In genomic region chr16:48101069-48101674, GRCh38 we compare ENCODE assay signal across 12 cellular contexts. TPM values are rescaled to one million over a fixed set of nuclear protein-coding genes. Genes with fewer than 3 reads are reported as not detected.
DNase-seq lines count a peak whose midpoint lies in the region; ATAC-seq, FAIRE-seq and TF ChIP-seq lines count a peak whose summit lies in the region.
"Had no signal": no experiment of that assay in that cellular context is flagged by ENCODE, and none has a peak within 500 bp of the region (broad histone marks: within the 10 kb centered on the region; RNA-seq: fewer than 3 reads in every experiment).

No MANE protein-coding gene starts in this region.

- H3K4me2 ChIP-seq in GM12878 (ENCODE audit: control insufficient read depth, insufficient read depth) (peak overlapping the region; percentile 11), GM23248 (ENCODE audit: unreplicated experiment) (no peak overlapping the region)

- CTCF ChIA-PET in GM12878 (lab: Yijun Ruan, JAX) = interaction anchor here (1.0 to 5.4 kb wide), 11 partner anchors 10 to 1028 kb away, joined by 3 to 33 read pairs (median 5); no protein-coding TSS in a partner anchor

- H3K27ac ChIP-seq in GM12878 (ENCODE audit: control insufficient read depth, insufficient read depth) (peak overlapping the region; percentile 33), GM23248 (no peak overlapping the region)

- H3K9me2 ChIP-seq in GM23248 (ENCODE audit: insufficient read depth) = no peaks in the 10 kb centered on the region

- TF ChIP-seq RAD21 in GM12878 (IDR thresholded peaks at IDR 0.05; ENCODE audit: insufficient read depth, low read depth, low read length) = no peak

- no peaks in the 10 kb centered on the region for H3K36me3 ChIP-seq in GM12878 (ENCODE audit: control insufficient read depth in 2 of 2, insufficient read depth in 2 of 2, low read length in 1 of 2)
- H3K36me3 ChIP-seq in GM23248 (ENCODE audit: low read depth) = no peaks in the 10 kb centered on the region

- H2AFZ ChIP-seq in GM12878 (ENCODE audit: control insufficient read depth, low read depth, low read length) = peak overlapping the region; percentile 51
- H2AFZ ChIP-seq in GM23248 = no peak overlapping the region

- intact Hi-C loops in GM12878 (cut with micrococcal nuclease; ENCODE audit: unreplicated experiment) = loop anchor here (5.0 kb wide), 2 partner anchors 141 to 959 kb away; partner anchors contain the start of genes LONP2 and NETO2

- H4K20me1 ChIP-seq in GM12878 (ENCODE audit: control insufficient read depth, insufficient read depth) (no peaks in the 10 kb centered on the region), GM23248 (ENCODE audit: insufficient read depth) (no peaks in the 10 kb centered on the region)

- peak in 1 of 2 experiments; percentile 83; a peak in 2 of 4 replicates for TF ChIP-seq EP300 in GM12878 (IDR thresholded peaks at IDR 0.05; ENCODE audit: borderline replicate concordance in 1 of 2, control insufficient read depth in 1 of 2, low read depth in 2 of 2, low read length in 2 of 2)

- H3K9ac ChIP-seq in GM12878 (ENCODE audit: control insufficient read depth, insufficient read depth, low read length) = peak overlapping the region; percentile 36; the same call in 1 of the 2 replicates
- no peak overlapping the region for H3K9ac ChIP-seq in GM23248

- H3K27me3 ChIP-seq in GM12878 (replicated peaks in 1 of 2; ENCODE audit: control insufficient read depth in 2 of 2, insufficient read depth in 2 of 2, low read length in 1 of 2) (no peaks in the 10 kb centered on the region), GM23248 (replicated peaks; ENCODE audit: insufficient read depth) (no peaks in the 10 kb centered on the region; the same call in 1 of the 2 replicates)

- no peak for TF ChIP-seq CTCF in GM12865 (IDR thresholded peaks at IDR 0.05; ENCODE audit: insufficient read depth, low read depth, low read length, missing control alignments)
- TF ChIP-seq CTCF in GM12878 (IDR thresholded peaks at IDR 0.05 in 2 of 3, conservative IDR thresholded peaks at IDR 0.05 in 1 of 3; ENCODE audit: control insufficient read depth in 2 of 3, extremely low read depth in 1 of 3, insufficient read depth in 1 of 3, low read depth in 3 of 3, low read length in 3 of 3) = no peak

- WGBS in GM12878 (ENCODE audit: insufficient coverage, insufficient replicate concordance, low lambda C conversion rate, missing lambda C conversion rate) = under 1% methylated on average over 13 of the region's 13 CpGs
- WGBS in GM23248 (ENCODE audit: low coverage in 1 of 2, low lambda C conversion rate in 2 of 2, missing lambda C conversion rate in 2 of 2), 2 experiments = 53 to 56% methylated on average over 13 of the region's 13 CpGs

- H3F3A ChIP-seq in GM23248 (ENCODE audit: insufficient read depth) = no peaks in the 10 kb centered on the region

- peak; percentile 86 for FAIRE-seq in GM12878 (lab: Jason Lieb, UNC)

- SMC1A ChIA-PET in GM12878 (lab: Charles Lee; ENCODE audit: uncharacterized antibody, unreplicated experiment) = interaction anchor here (0.8 to 7.0 kb wide), 18 partner anchors 8 to 965 kb away, joined by 3 to 97 read pairs (median 4); no protein-coding TSS in a partner anchor

- RAD21 ChIA-PET in GM12878 (lab: Charles Lee; ENCODE audit: unreplicated experiment) = interaction anchor here (0.8 to 3.3 kb wide), 15 partner anchors 10 to 1125 kb away, joined by 3 to 25 read pairs (median 5); no protein-coding TSS in a partner anchor

- H3K4me1 ChIP-seq in GM12878 (ENCODE audit: control insufficient read depth, insufficient read depth, low read length) = peaks cover 25% of the 10 kb centered on the region
- H3K4me1 ChIP-seq in GM23248 (ENCODE audit: insufficient read depth) = no peaks in the 10 kb centered on the region

- H3K9me3 ChIP-seq in GM12878 (replicated peaks; ENCODE audit: control insufficient read depth, insufficient read depth, low read length) = no peaks in the 10 kb centered on the region; the same call in 1 of the 3 replicates
- H3K9me3 ChIP-seq in GM23248 (ENCODE audit: low read depth) = no peaks in the 10 kb centered on the region

- H3K79me2 ChIP-seq in GM12878 (ENCODE audit: control insufficient read depth, insufficient read depth, low read length) (no peaks in the 10 kb centered on the region), GM23248 (ENCODE audit: insufficient read depth) (no peaks in the 10 kb centered on the region)

- peak; percentile 54 for ATAC-seq in GM19025 (IDR thresholded peaks at IDR 0.05; ENCODE audit: low read depth, unreplicated experiment)
- peak; percentile 78 for ATAC-seq in HG03095 (IDR thresholded peaks at IDR 0.05; ENCODE audit: unreplicated experiment)
- ATAC-seq in GM12878 = peak; percentile 80
- ATAC-seq in GM18873 (IDR thresholded peaks at IDR 0.05; ENCODE audit: low FRiP score, unreplicated experiment) = no peak

- in situ Hi-C loops in GM12878 (cut with MboI) (no loop called here), GM23248 (cut with MboI) (no loop called here)

- H3K4me3 ChIP-seq in GM12865 (ENCODE audit: low read depth, low read length) = no peak overlapping the region
- H3K4me3 ChIP-seq in GM12878 = no peak overlapping the region
- no peak overlapping the region for H3K4me3 ChIP-seq in GM23248

- POLR2A ChIA-PET in GM12878 (lab: Charles Lee) = interaction anchor here (0.6 to 2.6 kb wide), 7 partner anchors 8 to 960 kb away, joined by 3 to 16 read pairs (median 4); no protein-coding TSS in a partner anchor

- TF ChIP-seq POLR2A in GM12878 (IDR thresholded peaks at IDR 0.05; ENCODE audit: low read depth, low read length) = no peak

- peak; percentile 78 for DNase-seq in GM12865 (ENCODE audit: low read depth)
- DNase-seq in GM12878 (ENCODE audit: low read depth, low spot score) = peak; percentile 74
- no peak for DNase-seq in ecto neural progenitor cell (ENCODE audit: low spot score)
- DNase-seq in GM23248 = no peak
- DNase-seq in NCI-H446 (lab: John Stamatoyannopoulos, UW) = no peak
- DNase-seq: DMS79 had no signal

- no TSS peak for BruUV-seq in GM12878 (replicated peaks; lab: Mats Ljungman, UMichigan)

TF ChIP-seq in GM12878, 131 proteins besides CTCF, POLR2A, EP300 and RAD21 (continues in another document):
- TF ChIP-seq ZNF384 (IDR thresholded peaks at IDR 0.05; ENCODE audit: borderline replicate concordance, low read depth, low read length) (0 out of 2 replicates have a peak, but pooled peaks have one; percentile 22), EGR1 (IDR thresholded peaks at IDR 0.05; ENCODE audit: borderline replicate concordance in 1 of 2, low read depth in 2 of 2, low read length in 2 of 2) (peak in 1 of 2 experiments; percentile 89; a peak in 2 of 3 replicates)
- TF ChIP-seq, protein P1, sequence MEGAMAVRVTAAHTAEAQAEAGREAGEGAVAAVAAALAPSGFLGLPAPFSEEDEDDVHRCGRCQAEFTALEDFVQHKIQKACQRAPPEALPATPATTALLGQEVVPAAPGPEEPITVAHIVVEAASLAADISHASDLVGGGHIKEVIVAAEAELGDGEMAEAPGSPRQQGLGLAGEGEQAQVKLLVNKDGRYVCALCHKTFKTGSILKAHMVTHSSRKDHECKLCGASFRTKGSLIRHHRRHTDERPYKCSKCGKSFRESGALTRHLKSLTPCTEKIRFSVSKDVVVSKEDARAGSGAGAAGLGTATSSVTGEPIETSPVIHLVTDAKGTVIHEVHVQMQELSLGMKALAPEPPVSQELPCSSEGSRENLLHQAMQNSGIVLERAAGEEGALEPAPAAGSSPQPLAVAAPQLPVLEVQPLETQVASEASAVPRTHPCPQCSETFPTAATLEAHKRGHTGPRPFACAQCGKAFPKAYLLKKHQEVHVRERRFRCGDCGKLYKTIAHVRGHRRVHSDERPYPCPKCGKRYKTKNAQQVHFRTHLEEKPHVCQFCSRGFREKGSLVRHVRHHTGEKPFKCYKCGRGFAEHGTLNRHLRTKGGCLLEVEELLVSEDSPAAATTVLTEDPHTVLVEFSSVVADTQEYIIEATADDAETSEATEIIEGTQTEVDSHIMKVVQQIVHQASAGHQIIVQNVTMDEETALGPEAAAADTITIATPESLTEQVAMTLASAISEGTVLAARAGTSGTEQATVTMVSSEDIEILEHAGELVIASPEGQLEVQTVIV (IDR thresholded peaks at IDR 0.05; ENCODE audit: borderline replicate concordance, partially characterized antibody) = no peak

RNA-seq across cellular contexts. Expression of gene ABCC12, which starts 54.6 kb away (rescaled TPM):
- 0.17 TPM in 2 replicates for total RNA-seq in GM12878 (2013; cell fraction: nucleolus; rRNA removed)
- not detected in 2 replicates for total RNA-seq in GM12878 (2014; rRNA removed)
- not detected in 2 replicates for total RNA-seq in GM12878 (2014; rRNA removed; fragmentation: Illumina TruSeq; extraction: Trizol)
- total RNA-seq in GM12878 (2021) = not detected in 2 replicates
- not detected for polyA plus RNA-seq in GM12878 (2011; ENCODE audit: low read depth)
- 0.03 TPM in 1 of 2 replicates, not detected in the other for polyA plus RNA-seq in GM12878 (2011; rRNA removed)
- 0.01 and 0.03 TPM in 2 replicates for polyA plus RNA-seq in GM12878 (2011; cell fraction: cytosol; rRNA removed)
- 0.15 and 0.37 TPM in 2 replicates for polyA plus RNA-seq in GM12878 (2011; cell fraction: nucleus; rRNA removed)
- polyA plus RNA-seq in GM12878 (2012) = 0.06 TPM in 1 of 2 replicates, not detected in the other
- 0.03 TPM in 1 of 2 replicates, not detected in the other for polyA plus RNA-seq in GM12878 (2014; fragmentation: Illumina TruSeq; extraction: Trizol)
- polyA plus RNA-seq in GM12878 (2014; fragmentation: Nextera tagmentation; extraction: Ambion mirVana) = under 1 TPM in 1 of 2 experiments, not detected in 1; 0.02 TPM
- polyA plus RNA-seq in GM12878 (2014; rRNA removed) = not detected in 2 replicates
- polyA plus RNA-seq in GM12878 (2016; fragmentation: Nextera tagmentation; extraction: Ambion mirVana) = under 1 TPM in 1 of 2 experiments, not detected in 1; 0.03 TPM
- polyA minus RNA-seq in GM12878 (2011; rRNA and poly(A)+ RNA removed) = 0.07 and 0.36 TPM in 2 replicates
- not detected in 2 replicates for polyA minus RNA-seq in GM12878 (2011; cell fraction: cytosol; rRNA and poly(A)+ RNA removed)
- polyA minus RNA-seq in GM12878 (2011; cell fraction: nucleus; rRNA and poly(A)+ RNA removed) = 0.12 TPM in 1 of 2 replicates, not detected in the other
- total RNA-seq in GM23248 (2014; rRNA removed; shearing (Covaris generic)) = not detected in 2 replicates
- polyA plus RNA-seq in GM23248 (2016; fragmentation: Nextera tagmentation; extraction: Ambion mirVana) = not detected in 2 replicates
- total RNA-seq: chondrocyte, pulmonary artery endothelial cell, urinary bladder had no signal
- polyA plus RNA-seq: urinary bladder had no signal

Comparison
In these comparisons a context has a peak if more than half of its experiments do, and no peak if none do; other contexts are left out.
1. DNase-seq: peak in GM12865 (single experiment) and GM12878 (single experiment); none in ecto neural progenitor cell (single experiment), GM23248 (single experiment) and NCI-H446 (0 of 2).